2 cellular contexts compared by ENCODE assay signal in genomic region chr15:63462053-63462452, GRCh38.
A peak's percentile ranks its signal among the peaks of the same experiment; 100 is the strongest.
TF ChIP-seq lines count a peak whose summit lies in the region.

No MANE protein-coding gene starts in this region.

TF ChIP-seq in IMR-90, 13 proteins besides CTCF, POLR2A, EP300 and RAD21:
- no peak for TF ChIP-seq CEBPB (IDR thresholded peaks at IDR 0.05; ENCODE audit: low read depth, low read length)
- peak; percentile 61; the same call in 1 of the 2 replicates for TF ChIP-seq FOS (IDR thresholded peaks at IDR 0.05; ENCODE audit: low read depth, low read length)

TF ChIP-seq in GM12891, 5 proteins besides CTCF, POLR2A, EP300 and RAD21:
- TF ChIP-seq PAX5 (IDR thresholded peaks at IDR 0.05; ENCODE audit: insufficient read depth, low read length, severe bottlenecking) (no peak), SPI1 (IDR thresholded peaks at IDR 0.05; ENCODE audit: low read depth, low read length) (no peak), POU2F2 (IDR thresholded peaks at IDR 0.05; ENCODE audit: low read depth, low read length) (no peak), POLR2AphosphoS5 (IDR thresholded peaks at IDR 0.05; ENCODE audit: low read depth, low read length) (no peak), TAF1 (IDR thresholded peaks at IDR 0.05; ENCODE audit: low read depth, low read length) (no peak)
